Comparison of ENCODE assay signal across 8 cellular contexts in the genomic region with DNA sequence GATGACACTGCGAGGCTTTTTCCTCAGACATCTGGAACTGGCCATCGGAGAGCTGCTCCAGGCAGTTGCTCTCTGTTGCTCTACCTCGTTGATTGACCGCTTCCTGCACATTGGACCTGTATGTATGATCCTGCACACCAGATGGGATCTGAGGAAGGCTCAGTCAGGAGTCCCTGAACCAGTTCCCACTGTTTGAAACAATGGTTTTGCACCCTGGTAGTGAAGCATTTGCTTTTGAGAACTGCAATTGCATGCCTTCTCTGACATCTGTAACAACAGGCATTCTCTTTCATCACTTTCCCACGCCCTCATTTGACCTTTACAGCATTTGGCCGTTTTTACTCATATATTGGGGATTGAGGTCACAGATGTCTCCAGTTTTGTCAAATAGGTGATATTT.
DNase-seq lines count a peak whose midpoint lies in the region; ATAC-seq and TF ChIP-seq lines count a peak whose summit lies in the region.
"Had no signal": no experiment of that assay in that cellular context is flagged by ENCODE, and none has a peak within 500 bp of the region (broad histone marks: within the 10 kb centered on the region; RNA-seq: fewer than 3 reads in every experiment).

No MANE protein-coding gene starts in this region.

- H3K27ac Mint-ChIP-seq in osteocyte (ENCODE audit: unreplicated experiment): peak overlapping the region; percentile 88

- TF ChIP-seq CTCF in brain microvascular endothelial cell (IDR thresholded peaks at IDR 0.05; ENCODE audit: low read depth, low read length, missing control alignments) (no peak), osteocyte (IDR thresholded peaks at IDR 0.05) (no peak), Peyer's patch (IDR thresholded peaks at IDR 0.05) (no peak)

- H3K27ac ChIP-seq in brain microvascular endothelial cell: peak overlapping the region; percentile 81
- H3K27ac ChIP-seq in Peyer's patch: no peak overlapping the region

- no peak for ATAC-seq in HG03432 (IDR thresholded peaks at IDR 0.05; ENCODE audit: unreplicated experiment)

- in situ Hi-C loops in brain microvascular endothelial cell (cut with HindIII; ENCODE audit: low pct_ligation_motif_present, low sequenced_read_pairs): loop anchor here (25.0 kb wide), 1 partner anchor 96 kb away; a partner anchor contains a TSS

- H3K4me1 ChIP-seq in Peyer's patch: peaks cover 0 to 38% (median 10%) of the 10 kb centered on the region in 4 donors

- DNase-seq in EL: peak; percentile 71
- DNase-seq in brain microvascular endothelial cell: peak; percentile 72
- no peak for DNase-seq in osteocyte (ENCODE audit: extremely low spot score, unreplicated experiment)
- DNase-seq in DMS114 treated with DMSO at 0.1 percent for 48 hours (lab: John Stamatoyannopoulos, UW; ENCODE audit: unreplicated experiment): no peak
- no peak for DNase-seq in Peyer's patch
- DNase-seq: cortex of kidney had no signal

- H3K9me3 ChIP-seq in Peyer's patch: no peaks in the 10 kb centered on the region

- H3K27me3 ChIP-seq in brain microvascular endothelial cell (replicated peaks) (no peaks in the 10 kb centered on the region), Peyer's patch (no peaks in the 10 kb centered on the region)

- no peak for TF ChIP-seq EP300 in Ishikawa (IDR thresholded peaks at IDR 0.05; ENCODE audit: borderline replicate concordance)

- H3K4me3 Mint-ChIP-seq in osteocyte (ENCODE audit: unreplicated experiment): no peak overlapping the region

- TF ChIP-seq POLR2A in Peyer's patch (IDR thresholded peaks at IDR 0.05): no peak

- peaks cover 6% of the 10 kb centered on the region for H3K36me3 Mint-ChIP-seq in osteocyte (ENCODE audit: unreplicated experiment)

- H3K4me3 ChIP-seq in brain microvascular endothelial cell (ENCODE audit: low read depth, low read length): no peak overlapping the region
- H3K4me3 ChIP-seq in Peyer's patch: no peak overlapping the region

- H3K4me1 Mint-ChIP-seq in osteocyte (ENCODE audit: unreplicated experiment): peaks cover 79% of the 10 kb centered on the region

- H3K27me3 Mint-ChIP-seq in osteocyte (ENCODE audit: unreplicated experiment): no peaks in the 10 kb centered on the region

- no peak for TF ChIP-seq RAD21 in Ishikawa (IDR thresholded peaks at IDR 0.05; ENCODE audit: low read depth)

- H3K36me3 ChIP-seq in brain microvascular endothelial cell (replicated peaks): peaks cover 2% of the 10 kb centered on the region
- no peaks in the 10 kb centered on the region for H3K36me3 ChIP-seq in Peyer's patch

- no peaks in the 10 kb centered on the region for H3K9me3 Mint-ChIP-seq in osteocyte (ENCODE audit: unreplicated experiment)

TF ChIP-seq in Ishikawa, 13 proteins besides CTCF, POLR2A, EP300 and RAD21:
- TF ChIP-seq YY1 (IDR thresholded peaks at IDR 0.05; ENCODE audit: low read depth): no peak
- TF ChIP-seq, protein P1, sequence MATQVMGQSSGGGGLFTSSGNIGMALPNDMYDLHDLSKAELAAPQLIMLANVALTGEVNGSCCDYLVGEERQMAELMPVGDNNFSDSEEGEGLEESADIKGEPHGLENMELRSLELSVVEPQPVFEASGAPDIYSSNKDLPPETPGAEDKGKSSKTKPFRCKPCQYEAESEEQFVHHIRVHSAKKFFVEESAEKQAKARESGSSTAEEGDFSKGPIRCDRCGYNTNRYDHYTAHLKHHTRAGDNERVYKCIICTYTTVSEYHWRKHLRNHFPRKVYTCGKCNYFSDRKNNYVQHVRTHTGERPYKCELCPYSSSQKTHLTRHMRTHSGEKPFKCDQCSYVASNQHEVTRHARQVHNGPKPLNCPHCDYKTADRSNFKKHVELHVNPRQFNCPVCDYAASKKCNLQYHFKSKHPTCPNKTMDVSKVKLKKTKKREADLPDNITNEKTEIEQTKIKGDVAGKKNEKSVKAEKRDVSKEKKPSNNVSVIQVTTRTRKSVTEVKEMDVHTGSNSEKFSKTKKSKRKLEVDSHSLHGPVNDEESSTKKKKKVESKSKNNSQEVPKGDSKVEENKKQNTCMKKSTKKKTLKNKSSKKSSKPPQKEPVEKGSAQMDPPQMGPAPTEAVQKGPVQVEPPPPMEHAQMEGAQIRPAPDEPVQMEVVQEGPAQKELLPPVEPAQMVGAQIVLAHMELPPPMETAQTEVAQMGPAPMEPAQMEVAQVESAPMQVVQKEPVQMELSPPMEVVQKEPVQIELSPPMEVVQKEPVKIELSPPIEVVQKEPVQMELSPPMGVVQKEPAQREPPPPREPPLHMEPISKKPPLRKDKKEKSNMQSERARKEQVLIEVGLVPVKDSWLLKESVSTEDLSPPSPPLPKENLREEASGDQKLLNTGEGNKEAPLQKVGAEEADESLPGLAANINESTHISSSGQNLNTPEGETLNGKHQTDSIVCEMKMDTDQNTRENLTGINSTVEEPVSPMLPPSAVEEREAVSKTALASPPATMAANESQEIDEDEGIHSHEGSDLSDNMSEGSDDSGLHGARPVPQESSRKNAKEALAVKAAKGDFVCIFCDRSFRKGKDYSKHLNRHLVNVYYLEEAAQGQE (IDR thresholded peaks at IDR 0.05; ENCODE audit: low read depth): no peak
- TF ChIP-seq, protein P2, sequence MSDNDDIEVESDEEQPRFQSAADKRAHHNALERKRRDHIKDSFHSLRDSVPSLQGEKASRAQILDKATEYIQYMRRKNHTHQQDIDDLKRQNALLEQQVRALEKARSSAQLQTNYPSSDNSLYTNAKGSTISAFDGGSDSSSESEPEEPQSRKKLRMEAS (IDR thresholded peaks at IDR 0.05): 0 out of 2 replicates have a peak, but pooled peaks have one; percentile 25
- no peak for TF ChIP-seq CREB1 (IDR thresholded peaks at IDR 0.05; ENCODE audit: low read depth)
- no peak for TF ChIP-seq EGR1 (IDR thresholded peaks at IDR 0.05)
- no peak for TF ChIP-seq CEBPB (IDR thresholded peaks at IDR 0.05)
- no peak for TF ChIP-seq TAF1 (IDR thresholded peaks at IDR 0.05; ENCODE audit: low read depth)

Comparison
In these comparisons a context has a peak if more than half of its experiments do, and no peak if none do; other contexts are left out.
1. DNase-seq: peak in EL (single experiment) and brain microvascular endothelial cell (single experiment); none in osteocyte (single experiment), DMS114 treated with DMSO at 0.1 percent for 48 hours (single experiment) and Peyer's patch (0 of 3).